In the genomic region with DNA sequence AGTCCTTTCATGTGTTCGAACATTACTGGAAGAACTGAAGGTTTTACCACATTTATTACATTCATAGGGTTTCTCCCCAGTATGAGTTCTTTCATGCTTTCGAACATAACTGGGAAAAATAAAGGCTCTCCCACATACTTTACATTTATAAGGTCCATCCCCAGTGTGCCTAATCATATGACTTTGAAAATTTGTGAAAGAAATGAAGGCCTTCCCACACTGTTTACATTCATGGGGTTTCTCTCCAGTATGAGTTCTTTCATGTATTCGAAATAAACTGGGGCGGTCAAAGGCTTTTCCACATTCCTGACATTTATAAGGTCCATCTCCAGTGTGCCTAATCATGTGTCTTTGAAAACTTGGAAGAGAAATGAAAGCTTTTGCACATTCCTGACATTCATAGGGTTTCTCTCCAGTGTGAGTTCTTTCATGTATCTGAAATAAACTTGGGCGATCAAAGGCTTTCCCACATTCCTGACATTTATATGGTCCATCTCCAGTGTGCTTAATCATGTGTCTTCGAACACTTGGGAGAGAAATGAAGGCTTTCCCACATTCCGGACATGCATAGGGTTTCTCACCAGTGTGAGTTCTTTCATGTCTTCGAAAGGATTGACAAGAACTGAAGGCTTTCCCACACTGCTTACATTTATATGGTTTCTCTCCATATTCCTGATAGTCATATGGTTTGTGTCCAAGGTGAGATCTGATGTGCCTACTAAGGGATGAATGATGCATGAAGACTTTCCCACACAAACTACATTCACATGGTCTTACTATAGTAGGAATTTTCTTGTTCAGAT, we compare ENCODE assay signal across 12 cellular contexts. TPM values are rescaled to one million over a fixed set of nuclear protein-coding genes. Genes with fewer than 3 reads are reported as not detected.
DNase-seq lines count a peak whose midpoint lies in the region; ATAC-seq and TF ChIP-seq lines count a peak whose summit lies in the region.
"Had no signal": no experiment of that assay in that cellular context is flagged by ENCODE, and none has a peak within 500 bp of the region (broad histone marks: within the 10 kb centered on the region; RNA-seq: fewer than 3 reads in every experiment).

No MANE protein-coding gene starts in this region.

- H3K27me3 Mint-ChIP-seq in activated CD8-positive, alpha-beta T cell treated with anti-CD3 and anti-CD28 coated beads, Interleukin-2, amount 10 ng/mL, durations not matched to agents 7 days and 5 days (ENCODE audit: low read depth), result no peaks in the 10 kb centered on the region
- H3K27me3 Mint-ChIP-seq in mesothelial cell of epicardium (ENCODE audit: low read depth), result no peaks in the 10 kb centered on the region

- ATAC-seq in activated CD8-positive, alpha-beta T cell treated with anti-CD3 and anti-CD28 coated beads, Interleukin-2, amount 10 ng/mL, durations not matched to agents 7 days and 5 days, result no peak
- ATAC-seq in GM18909 (IDR thresholded peaks at IDR 0.05; ENCODE audit: poor library complexity, unreplicated experiment), result no peak
- ATAC-seq: left lobe of liver had no signal

- CTCF ChIA-PET in A673 (lab: Charles Lee), result no interaction called here
- CTCF ChIA-PET in activated CD8-positive, alpha-beta T cell treated with anti-CD3 and anti-CD28 coated beads, Interleukin-2, amount 10 ng/mL, durations not matched to agents 7 days and 5 days (lab: Charles Lee), result no interaction called here

- H3K36me3 Mint-ChIP-seq in activated CD8-positive, alpha-beta T cell treated with anti-CD3 and anti-CD28 coated beads, Interleukin-2, amount 10 ng/mL, durations not matched to agents 7 days and 5 days (ENCODE audit: low read depth), result peaks cover 86% of the 10 kb centered on the region
- H3K36me3 Mint-ChIP-seq in mesothelial cell of epicardium, result peaks cover 87% of the 10 kb centered on the region

- no peak overlapping the region for H3K27ac Mint-ChIP-seq in activated CD8-positive, alpha-beta T cell treated with anti-CD3 and anti-CD28 coated beads, Interleukin-2, amount 10 ng/mL, durations not matched to agents 7 days and 5 days
- no peak overlapping the region for H3K27ac Mint-ChIP-seq in mesothelial cell of epicardium

- H3K4me1 ChIP-seq in A673 (ENCODE audit: insufficient read depth, low read length, poor library complexity, severe bottlenecking) (no peaks in the 10 kb centered on the region), iPS-18a (ENCODE audit: control insufficient read depth, low read depth, low read length) (no peaks in the 10 kb centered on the region)

- POLR2A ChIA-PET in A673 (lab: Charles Lee; ENCODE audit: low non-redundant PET), result no interaction called here
- POLR2A ChIA-PET in activated CD8-positive, alpha-beta T cell treated with anti-CD3 and anti-CD28 coated beads, Interleukin-2, amount 10 ng/mL, durations not matched to agents 7 days and 5 days (lab: Charles Lee), result no interaction called here

- H3K9me3 Mint-ChIP-seq in activated CD8-positive, alpha-beta T cell treated with anti-CD3 and anti-CD28 coated beads, Interleukin-2, amount 10 ng/mL, durations not matched to agents 7 days and 5 days (ENCODE audit: insufficient read depth), result peaks cover 76% of the 10 kb centered on the region
- peaks cover 67% of the 10 kb centered on the region for H3K9me3 Mint-ChIP-seq in mesothelial cell of epicardium

- intact Hi-C loops in A673 (cut with micrococcal nuclease; ENCODE audit: unreplicated experiment), result no loop called here

- no peak overlapping the region for H3K9ac ChIP-seq in iPS-18a (ENCODE audit: low read length)

- H3K4me3 Mint-ChIP-seq in activated CD8-positive, alpha-beta T cell treated with anti-CD3 and anti-CD28 coated beads, Interleukin-2, amount 10 ng/mL, durations not matched to agents 7 days and 5 days, result peak overlapping the region; percentile 18
- H3K4me3 Mint-ChIP-seq in mesothelial cell of epicardium, result no peak overlapping the region

- no TSS peak for BruUV-seq in A673 (replicated peaks; lab: Mats Ljungman, UMichigan)

- H3K27ac ChIP-seq in A673 (ENCODE audit: low read depth, low read length, poor library complexity, severe bottlenecking), result no peak overlapping the region
- H3K27ac ChIP-seq in iPS-18a (ENCODE audit: low read length), result no peak overlapping the region
- H3K27ac ChIP-seq: dorsolateral prefrontal cortex, SK-N-MC had no signal

- no peaks in the 10 kb centered on the region for H3K27me3 ChIP-seq in A673 (replicated peaks; ENCODE audit: insufficient read depth, low read depth, low read length, poor library complexity)
- H3K27me3 ChIP-seq in iPS-18a (ENCODE audit: control insufficient read depth, insufficient read depth, low read length), result no peaks in the 10 kb centered on the region
- H3K27me3 ChIP-seq: dorsolateral prefrontal cortex had no signal

- DNase-seq in A673 (ENCODE audit: low spot score), result peak; percentile 22
- peak; percentile 3 for DNase-seq in GM04503 (ENCODE audit: low read depth)
- no peak for DNase-seq in activated CD8-positive, alpha-beta T cell treated with anti-CD3 and anti-CD28 coated beads, Interleukin-2, amount 10 ng/mL, durations not matched to agents 7 days and 5 days
- DNase-seq in cerebellar nuclear complex (lab: John Stamatoyannopoulos, UW), result no peak
- DNase-seq in stimulated activated CD8-positive, alpha-beta memory T cell treated with anti-CD3 and anti-CD28 coated beads, Interleukin-4, amount 100 ng/mL, for 48 hours, result no peak
- no peak for DNase-seq in mesothelial cell of epicardium (ENCODE audit: low spot score in 2 of 2, unreplicated experiment in 2 of 2)
- DNase-seq: activated CD8-positive, alpha-beta memory T cell treated with anti-CD3 and anti-CD28 coated beads, Interleukin-2, amount 50 U/mL, for 48 hours; dorsolateral prefrontal cortex had no signal

- H3K4me1 Mint-ChIP-seq in activated CD8-positive, alpha-beta T cell treated with anti-CD3 and anti-CD28 coated beads, Interleukin-2, amount 10 ng/mL, durations not matched to agents 7 days and 5 days (ENCODE audit: low read depth), result no peaks in the 10 kb centered on the region
- no peaks in the 10 kb centered on the region for H3K4me1 Mint-ChIP-seq in mesothelial cell of epicardium

- no peak for TF ChIP-seq CTCF in A673 (conservative IDR thresholded peaks at IDR 0.05; ENCODE audit: low read depth, low read length)
- no peak for TF ChIP-seq CTCF in mesothelial cell of epicardium (IDR thresholded peaks at IDR 0.05; ENCODE audit: unreplicated experiment)

- peaks cover 44% of the 10 kb centered on the region for H3K36me3 ChIP-seq in A673 (ENCODE audit: insufficient read depth, low read length, poor library complexity, severe bottlenecking)
- H3K36me3 ChIP-seq in iPS-18a (ENCODE audit: control insufficient read depth, low read depth, low read length), result peaks cover 42% of the 10 kb centered on the region

- H3K9me3 ChIP-seq in A673 (ENCODE audit: low read depth, low read length, poor library complexity, severe bottlenecking) (peaks cover 96% of the 10 kb centered on the region), iPS-18a (ENCODE audit: control insufficient read depth, low read depth, low read length) (peaks cover 87% of the 10 kb centered on the region)

- H3K4me3 ChIP-seq in A673 (ENCODE audit: low read depth, low read length, poor library complexity, severe bottlenecking), result no peak overlapping the region
- H3K4me3 ChIP-seq in iPS-18a (ENCODE audit: low read length), result peak overlapping the region; percentile 30
- H3K4me3 ChIP-seq: SK-N-MC had no signal

RNA-seq across cellular contexts. Expression of gene ZNF564, which starts 24.0 kb away (rescaled TPM):
- 6.3 and 7.9 TPM in 2 replicates for total RNA-seq in A673 (2021)
- total RNA-seq in activated CD8-positive, alpha-beta T cell treated with anti-CD3 and anti-CD28 coated beads, Interleukin-2, amount 10 ng/mL, durations not matched to agents 7 days and 5 days, result 10 to 100 TPM; 10.3 to 10.5 TPM
- 20.0 to 23.6 TPM (median 21.8 TPM) in 3 replicates for total RNA-seq in mesothelial cell of epicardium

RNA-seq across cellular contexts. Expression of gene ZNF709, which starts 42.6 kb away (rescaled TPM):
- 3.6 and 5.1 TPM in 2 replicates for total RNA-seq in A673 (2021)
- 1 to 10 TPM; 1.7 to 3.1 TPM for total RNA-seq in activated CD8-positive, alpha-beta T cell treated with anti-CD3 and anti-CD28 coated beads, Interleukin-2, amount 10 ng/mL, durations not matched to agents 7 days and 5 days
- total RNA-seq in mesothelial cell of epicardium, result 8.1 to 8.9 TPM (median 8.7 TPM) in 3 replicates

Comparison
In these comparisons a context has a peak if more than half of its experiments do, and no peak if none do; other contexts are left out.
1. DNase-seq: peak in A673 (single experiment) and GM04503 (single experiment); none in activated CD8-positive, alpha-beta T cell treated with anti-CD3 and anti-CD28 coated beads, Interleukin-2, amount 10 ng/mL, durations not matched to agents 7 days and 5 days (single experiment), cerebellar nuclear complex (0 of 2), stimulated activated CD8-positive, alpha-beta memory T cell treated with anti-CD3 and anti-CD28 coated beads, Interleukin-4, amount 100 ng/mL, for 48 hours (single experiment) and mesothelial cell of epicardium (0 of 2).